8 cellular contexts compared by ENCODE assay signal in genomic region chr22:37199839-37200161, GRCh38. TPM values are rescaled to one million over a fixed set of nuclear protein-coding genes. Genes with fewer than 3 reads are reported as not detected.
DNase-seq lines count a peak whose midpoint lies in the region; ATAC-seq and TF ChIP-seq lines count a peak whose summit lies in the region.

No MANE protein-coding gene starts in this region.

- peaks cover 25% of the 10 kb centered on the region for H3F3A ChIP-seq in SK-N-SH (replicated peaks; ENCODE audit: insufficient read depth)

- H3K9ac ChIP-seq in SK-N-SH: no peak overlapping the region
- H3K9ac ChIP-seq in stomach smooth muscle (ENCODE audit: low read length in 2 of 2): peak overlapping the region; percentile 75 to 79

- no peaks in the 10 kb centered on the region; the same call in 1 of the 2 replicates for H3K79me2 ChIP-seq in SK-N-SH (ENCODE audit: insufficient read depth)

- H3K4me1 ChIP-seq in SK-N-SH (ENCODE audit: control insufficient read depth in 1 of 2, insufficient read depth in 2 of 2, low read depth in 1 of 2, low read length in 1 of 2): peaks cover 19 to 28% of the 10 kb centered on the region in 2 experiments
- peaks cover 35% of the 10 kb centered on the region for H3K4me1 ChIP-seq in stomach smooth muscle (ENCODE audit: control insufficient read depth, insufficient read depth, low read length)

- H3K9me2 ChIP-seq in SK-N-SH: no peaks in the 10 kb centered on the region

- DNase-seq in SK-N-SH (peak; percentile 60), SHP77 treated with DMSO at 0.1 percent for 48 hours (lab: John Stamatoyannopoulos, UW) (peak; percentile 50), fibroblast of the aortic adventitia (ENCODE audit: low read depth) (no peak), NCI-H2171 (lab: John Stamatoyannopoulos, UW) (no peak)
- no peak for DNase-seq in stimulated activated CD4-positive, alpha-beta T cell treated with anti-CD3 and anti-CD28 coated beads, Interleukin-1b, Interleukin-23, amount 100 ng/mL, for 48 hours

- 0 out of 2 replicates have a peak, but pooled peaks have one; percentile 8 for TF ChIP-seq CTCF in SK-N-SH (IDR thresholded peaks at IDR 0.05)
- no peak for TF ChIP-seq CTCF in fibroblast of the aortic adventitia (IDR thresholded peaks at IDR 0.05; ENCODE audit: insufficient read depth, low read length)

- H3K27ac ChIP-seq in SK-N-SH (ENCODE audit: low read depth in 2 of 2, low read length in 1 of 2) (peak overlapping the region in 1 of 2 experiments; percentile 3; a peak in 1 of 4 replicates), stomach smooth muscle (ENCODE audit: low read length) (no peak overlapping the region)

- H3K27me3 ChIP-seq in SK-N-SH (ENCODE audit: insufficient read depth) (no peaks in the 10 kb centered on the region), stomach smooth muscle (ENCODE audit: control insufficient read depth in 1 of 2, insufficient read depth in 2 of 2, low read length in 2 of 2) (no peaks in the 10 kb centered on the region)

- H3K4me2 ChIP-seq in SK-N-SH: no peak overlapping the region

- no peak for ATAC-seq in SK-N-SH treated with all-trans-retinoic acid at 6 μM for 48 hours
- no peak for ATAC-seq in HG02759 (IDR thresholded peaks at IDR 0.05; ENCODE audit: unreplicated experiment)

- H3K4me3 ChIP-seq in SK-N-SH (ENCODE audit: low read depth in 2 of 2, low read length in 1 of 2): no peak overlapping the region
- H3K4me3 ChIP-seq in fibroblast of the aortic adventitia (ENCODE audit: low read depth, low read length): peak overlapping the region; percentile 46
- H3K4me3 ChIP-seq in stomach smooth muscle (ENCODE audit: low read length in 2 of 2): peak overlapping the region; percentile 44 to 87

- TF ChIP-seq EP300 in SK-N-SH (IDR thresholded peaks at IDR 0.05; ENCODE audit: borderline replicate concordance in 1 of 2, low read depth in 1 of 2, low read length in 1 of 2): no peak

- 54% methylated on average over 8 of the region's 9 CpGs for WGBS in SK-N-SH (ENCODE audit: low lambda C conversion rate)

- no peak for TF ChIP-seq RAD21 in SK-N-SH (IDR thresholded peaks at IDR 0.05; ENCODE audit: low read length)

- H4K20me1 ChIP-seq in SK-N-SH (ENCODE audit: insufficient read depth): no peaks in the 10 kb centered on the region

- H3K9me3 ChIP-seq in SK-N-SH (no peaks in the 10 kb centered on the region), stomach smooth muscle (ENCODE audit: control insufficient read depth in 2 of 2, low read length in 2 of 2) (no peaks in the 10 kb centered on the region)

- CTCF ChIA-PET in SK-N-SH (lab: Yijun Ruan, JAX): interaction anchor here (0.6 to 7.7 kb wide), 48 partner anchors 9 to 438 kb away, joined by 3 to 190 read pairs (median 4); partner anchors contain the start of genes C1QTNF6, IFT27, IL2RB and RAC2

- peak overlapping the region; percentile 44; the same call in 1 of the 2 replicates for H2AFZ ChIP-seq in SK-N-SH (ENCODE audit: low read depth)

- POLR2A ChIA-PET in SK-N-SH (lab: Yijun Ruan, JAX): interaction anchor here (1.2 kb wide), 1 partner anchor 13 kb away, joined by 4 read pairs; no protein-coding TSS in a partner anchor

- H3K36me3 ChIP-seq in SK-N-SH (replicated peaks in 1 of 2; ENCODE audit: control insufficient read depth in 1 of 2, insufficient read depth in 2 of 2, low read length in 1 of 2): no peaks in the 10 kb centered on the region
- H3K36me3 ChIP-seq in stomach smooth muscle (ENCODE audit: control insufficient read depth in 2 of 2, insufficient read depth in 2 of 2, low read length in 2 of 2): no peaks in the 10 kb centered on the region

TF ChIP-seq in SK-N-SH, 30 proteins besides CTCF, POLR2A, EP300 and RAD21:
- TF ChIP-seq CHD2 (IDR thresholded peaks at IDR 0.05; ENCODE audit: low read length, partially characterized antibody): no peak

TF ChIP-seq in SK-N-SH treated with all-trans-retinoic acid at 6 μM for 48 hours, 23 proteins besides CTCF, POLR2A, EP300 and RAD21 (continues in another document):
- TF ChIP-seq POU6F1 (CRISPR knock-in tag; IDR thresholded peaks at IDR 0.05; ENCODE audit: borderline replicate concordance, low read depth): no peak
- TF ChIP-seq, protein P1, sequence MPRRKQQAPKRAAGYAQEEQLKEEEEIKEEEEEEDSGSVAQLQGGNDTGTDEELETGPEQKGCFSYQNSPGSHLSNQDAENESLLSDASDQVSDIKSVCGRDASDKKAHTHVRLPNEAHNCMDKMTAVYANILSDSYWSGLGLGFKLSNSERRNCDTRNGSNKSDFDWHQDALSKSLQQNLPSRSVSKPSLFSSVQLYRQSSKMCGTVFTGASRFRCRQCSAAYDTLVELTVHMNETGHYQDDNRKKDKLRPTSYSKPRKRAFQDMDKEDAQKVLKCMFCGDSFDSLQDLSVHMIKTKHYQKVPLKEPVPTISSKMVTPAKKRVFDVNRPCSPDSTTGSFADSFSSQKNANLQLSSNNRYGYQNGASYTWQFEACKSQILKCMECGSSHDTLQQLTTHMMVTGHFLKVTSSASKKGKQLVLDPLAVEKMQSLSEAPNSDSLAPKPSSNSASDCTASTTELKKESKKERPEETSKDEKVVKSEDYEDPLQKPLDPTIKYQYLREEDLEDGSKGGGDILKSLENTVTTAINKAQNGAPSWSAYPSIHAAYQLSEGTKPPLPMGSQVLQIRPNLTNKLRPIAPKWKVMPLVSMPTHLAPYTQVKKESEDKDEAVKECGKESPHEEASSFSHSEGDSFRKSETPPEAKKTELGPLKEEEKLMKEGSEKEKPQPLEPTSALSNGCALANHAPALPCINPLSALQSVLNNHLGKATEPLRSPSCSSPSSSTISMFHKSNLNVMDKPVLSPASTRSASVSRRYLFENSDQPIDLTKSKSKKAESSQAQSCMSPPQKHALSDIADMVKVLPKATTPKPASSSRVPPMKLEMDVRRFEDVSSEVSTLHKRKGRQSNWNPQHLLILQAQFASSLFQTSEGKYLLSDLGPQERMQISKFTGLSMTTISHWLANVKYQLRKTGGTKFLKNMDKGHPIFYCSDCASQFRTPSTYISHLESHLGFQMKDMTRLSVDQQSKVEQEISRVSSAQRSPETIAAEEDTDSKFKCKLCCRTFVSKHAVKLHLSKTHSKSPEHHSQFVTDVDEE (CRISPR knock-in tag; IDR thresholded peaks at IDR 0.05): no peak
- TF ChIP-seq GLIS3 (CRISPR knock-in tag; IDR thresholded peaks at IDR 0.05): no peak
- TF ChIP-seq BACH2 (CRISPR knock-in tag; IDR thresholded peaks at IDR 0.05; ENCODE audit: borderline replicate concordance): no peak
- TF ChIP-seq CSRNP3 (CRISPR knock-in tag; IDR thresholded peaks at IDR 0.05): no peak
- TF ChIP-seq PPARA (CRISPR knock-in tag; IDR thresholded peaks at IDR 0.05; ENCODE audit: borderline replicate concordance): no peak

RNA-seq across cellular contexts. Expression of gene C1QTNF6, which starts 11.8 kb away (rescaled TPM):
- polyA plus RNA-seq in SK-N-SH (2012; rRNA removed): 47.4 and 47.7 TPM in 2 replicates
- 20.7 and 30.3 TPM in 2 replicates for polyA plus RNA-seq in SK-N-SH (2012; cell fraction: cytosol; rRNA removed)
- 103 and 122 TPM in 2 replicates for polyA plus RNA-seq in SK-N-SH (2012; cell fraction: nucleus; rRNA removed)
- total RNA-seq in fibroblast of the aortic adventitia (ENCODE audit: low replicate concordance): 4.2 and 4.6 TPM in 2 replicates

RNA-seq across cellular contexts. Expression of gene SSTR3, which starts 12.5 kb away (rescaled TPM):
- polyA plus RNA-seq in SK-N-SH (2012; rRNA removed): 0.02 TPM in 1 of 2 replicates, not detected in the other
- 0.03 TPM in 2 replicates for polyA plus RNA-seq in SK-N-SH (2012; cell fraction: cytosol; rRNA removed)
- polyA plus RNA-seq in SK-N-SH (2012; cell fraction: nucleus; rRNA removed): 0.01 and 0.04 TPM in 2 replicates
- 0.41 TPM in 1 of 2 replicates, not detected in the other for total RNA-seq in fibroblast of the aortic adventitia (ENCODE audit: low replicate concordance)

RNA-seq across cellular contexts. Expression of gene RAC2, which starts 44.3 kb away (rescaled TPM):
- polyA plus RNA-seq in SK-N-SH (2012; rRNA removed): 22.6 and 29.9 TPM in 2 replicates
- 14.6 and 19.9 TPM in 2 replicates for polyA plus RNA-seq in SK-N-SH (2012; cell fraction: cytosol; rRNA removed)
- polyA plus RNA-seq in SK-N-SH (2012; cell fraction: nucleus; rRNA removed): 20.3 and 21.2 TPM in 2 replicates
- 5.6 and 14.4 TPM in 2 replicates for total RNA-seq in fibroblast of the aortic adventitia (ENCODE audit: low replicate concordance)

RNA-seq across cellular contexts. Expression of gene IL2RB, which starts 50.1 kb away (rescaled TPM):
- polyA plus RNA-seq in SK-N-SH (2012; rRNA removed): 0.33 and 0.39 TPM in 2 replicates
- 0.18 and 0.42 TPM in 2 replicates for polyA plus RNA-seq in SK-N-SH (2012; cell fraction: cytosol; rRNA removed)
- polyA plus RNA-seq in SK-N-SH (2012; cell fraction: nucleus; rRNA removed): 0.42 and 0.60 TPM in 2 replicates
- under 0.01 TPM in 1 of 2 replicates, not detected in the other for total RNA-seq in fibroblast of the aortic adventitia (ENCODE audit: low replicate concordance)

Comparison
In these comparisons a context has a peak if more than half of its experiments do, and no peak if none do; other contexts are left out.
1. DNase-seq: peak in SK-N-SH (single experiment) and SHP77 treated with DMSO at 0.1 percent for 48 hours (single experiment); none in fibroblast of the aortic adventitia (single experiment), NCI-H2171 (single experiment) and stimulated activated CD4-positive, alpha-beta T cell treated with anti-CD3 and anti-CD28 coated beads, Interleukin-1b, Interleukin-23, amount 100 ng/mL, for 48 hours (single experiment).
2. H3K4me3 ChIP-seq: peak in fibroblast of the aortic adventitia (single experiment) and stomach smooth muscle (2 of 2); none in SK-N-SH (0 of 2).